In the genomic region with DNA sequence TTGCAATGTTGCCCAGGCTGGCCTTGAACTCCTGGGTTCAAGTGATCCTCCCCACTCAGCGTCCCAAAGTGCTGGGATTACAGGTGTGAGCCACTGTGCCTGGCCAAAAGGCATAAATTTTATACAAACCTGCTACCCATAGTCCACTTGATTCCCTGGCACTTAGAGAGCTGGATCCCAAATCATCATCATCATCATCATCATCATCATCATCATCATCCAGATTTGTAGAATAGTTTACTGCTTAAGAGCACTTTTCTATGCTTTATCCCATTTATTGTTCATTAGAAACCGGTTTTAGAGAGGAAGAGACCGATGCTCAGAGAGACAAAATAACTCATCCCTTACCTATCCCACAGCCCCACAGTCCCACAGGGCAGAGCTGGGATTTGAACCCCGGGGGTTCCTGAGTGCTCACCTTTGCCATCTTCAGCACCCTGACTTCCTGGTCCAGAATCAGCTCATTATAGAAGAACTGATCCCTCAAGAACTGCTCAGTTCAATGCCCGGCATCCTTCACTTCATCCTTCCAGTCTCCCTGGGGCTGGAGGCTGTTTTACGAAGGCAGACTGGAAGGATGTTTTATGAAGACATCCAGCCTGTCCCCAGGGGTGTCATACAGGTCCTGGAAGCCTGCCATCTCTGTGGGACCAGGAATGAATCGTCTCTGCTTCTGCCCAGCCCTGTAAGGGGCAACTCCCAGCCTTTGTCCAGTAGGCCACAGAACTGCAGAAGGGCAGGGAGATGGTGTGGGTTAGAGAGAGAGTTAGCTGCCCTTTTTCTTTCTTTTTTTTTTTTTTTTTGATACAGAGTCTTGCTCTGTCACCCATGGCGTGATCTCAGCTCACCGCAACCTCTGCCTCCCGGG, we compare ENCODE assay signal across 11 cellular contexts. TPM values are rescaled to one million over a fixed set of nuclear protein-coding genes. Genes with fewer than 3 reads are reported as not detected.
A peak's percentile ranks its signal among the peaks of the same experiment; 100 is the strongest.
DNase-seq lines count a peak whose midpoint lies in the region; ATAC-seq and TF ChIP-seq lines count a peak whose summit lies in the region.
"Had no signal": no experiment of that assay in that cellular context is flagged by ENCODE, and none has a peak within 500 bp of the region (broad histone marks: within the 10 kb centered on the region; RNA-seq: fewer than 3 reads in every experiment).

No MANE protein-coding gene starts in this region.

- no peak overlapping the region for H3K14ac ChIP-seq in neuronal stem cell (ENCODE audit: low read length)

- no peaks in the 10 kb centered on the region for H3K36me3 ChIP-seq in neuronal stem cell (replicated peaks in 1 of 2; ENCODE audit: control insufficient read depth in 2 of 2, insufficient read depth in 2 of 2, low read length in 2 of 2)

- H3K4ac ChIP-seq in neuronal stem cell (ENCODE audit: low read length), result no peak overlapping the region

- no peak for TF ChIP-seq CTCF in GM20000 (IDR thresholded peaks at IDR 0.05; ENCODE audit: extremely low read depth, missing control alignments)

- H2AK5ac ChIP-seq in neuronal stem cell (ENCODE audit: low read depth, low read length), result no peak overlapping the region

- no peak overlapping the region for H4K91ac ChIP-seq in neuronal stem cell (ENCODE audit: low read depth, low read length, poor library complexity)

- H3K27ac ChIP-seq in neuronal stem cell (replicated peaks; ENCODE audit: low read length), result no peak overlapping the region
- H3K27ac ChIP-seq: VCaP had no signal

- WGBS in neuronal stem cell (ENCODE audit: extremely low coverage in 2 of 2, insufficient read length in 2 of 2, insufficient replicate concordance in 1 of 2), 2 donors, result no CpG with 5 or more reads among the region's 10 CpGs

- no peak overlapping the region for H4K8ac ChIP-seq in neuronal stem cell (ENCODE audit: low read depth, low read length)

- H3K36me3 Mint-ChIP-seq in activated T-helper 1 cell treated with anti-CD3 and anti-CD28 coated beads, Interleukin-12 subunit alpha, Interleukin-12 subunit beta, Interleukin-2, Interleukin-4 antibody, amounts not matched to agents 30 ng/mL and 10 ng/mL and 1 ng/mL, durations not matched to agents 14 hours and 24 hours and 36 hours (ENCODE audit: low read depth), result no peaks in the 10 kb centered on the region

- ATAC-seq in GM18511 (IDR thresholded peaks at IDR 0.05; ENCODE audit: unreplicated experiment) (peak; percentile 6), HG02571 (IDR thresholded peaks at IDR 0.05; ENCODE audit: unreplicated experiment) (peak; percentile 3), HG03108 (IDR thresholded peaks at IDR 0.05; ENCODE audit: unreplicated experiment) (no peak), GM21360 (IDR thresholded peaks at IDR 0.05; ENCODE audit: unreplicated experiment) (no peak)

- no peak overlapping the region for H3K23ac ChIP-seq in neuronal stem cell (ENCODE audit: low read depth, low read length, poor library complexity)

- H2BK120ac ChIP-seq in neuronal stem cell (ENCODE audit: low read depth, low read length), result peak overlapping the region; percentile 72

- H3K4me1 Mint-ChIP-seq in activated T-helper 1 cell treated with anti-CD3 and anti-CD28 coated beads, Interleukin-12 subunit alpha, Interleukin-12 subunit beta, Interleukin-2, Interleukin-4 antibody, amounts not matched to agents 30 ng/mL and 10 ng/mL and 1 ng/mL, durations not matched to agents 14 hours and 24 hours and 36 hours (ENCODE audit: low read depth), result peaks cover 22% of the 10 kb centered on the region

- no peak overlapping the region for H3K9ac ChIP-seq in neuronal stem cell (ENCODE audit: low read depth, low read length, poor library complexity)

- H2BK15ac ChIP-seq in neuronal stem cell (ENCODE audit: low read length), result no peak overlapping the region

- H3K4me3 ChIP-seq in neuronal stem cell (ENCODE audit: low read length in 2 of 2), result no peak overlapping the region

- H3K27ac Mint-ChIP-seq in activated T-helper 1 cell treated with anti-CD3 and anti-CD28 coated beads, Interleukin-12 subunit alpha, Interleukin-12 subunit beta, Interleukin-2, Interleukin-4 antibody, amounts not matched to agents 30 ng/mL and 10 ng/mL and 1 ng/mL, durations not matched to agents 14 hours and 24 hours and 36 hours, result peak overlapping the region; percentile 93

- no peak overlapping the region for H2BK12ac ChIP-seq in neuronal stem cell (ENCODE audit: low read length)

- no peak for DNase-seq in activated T-helper 1 cell treated with anti-CD3 and anti-CD28 coated beads, Interleukin-12 subunit alpha, Interleukin-12 subunit beta, Interleukin-2, Interleukin-4 antibody, amounts not matched to agents 30 ng/mL and 10 ng/mL and 1 ng/mL, durations not matched to agents 14 hours and 24 hours and 36 hours (ENCODE audit: low spot score)
- DNase-seq in neuronal stem cell (ENCODE audit: low spot score), result no peak
- no peak for DNase-seq in AG08395 (ENCODE audit: low spot score)
- no peak for DNase-seq in GM20000 (ENCODE audit: low spot score)
- DNase-seq: NCI-H345, retina had no signal

- H3K4me1 ChIP-seq in neuronal stem cell (ENCODE audit: control insufficient read depth in 2 of 2, insufficient read depth in 1 of 2, low read depth in 1 of 2, low read length in 2 of 2), result no peaks in the 10 kb centered on the region

- no peak overlapping the region for H3K4me2 ChIP-seq in neuronal stem cell (ENCODE audit: insufficient read depth, low read length, poor library complexity, severe bottlenecking)

- H2AFZ ChIP-seq in neuronal stem cell (ENCODE audit: low read length), result no peak overlapping the region

- H3K27me3 Mint-ChIP-seq in activated T-helper 1 cell treated with anti-CD3 and anti-CD28 coated beads, Interleukin-12 subunit alpha, Interleukin-12 subunit beta, Interleukin-2, Interleukin-4 antibody, amounts not matched to agents 30 ng/mL and 10 ng/mL and 1 ng/mL, durations not matched to agents 14 hours and 24 hours and 36 hours (ENCODE audit: insufficient read depth), result peaks cover 2% of the 10 kb centered on the region

- no peaks in the 10 kb centered on the region for H3K9me3 Mint-ChIP-seq in activated T-helper 1 cell treated with anti-CD3 and anti-CD28 coated beads, Interleukin-12 subunit alpha, Interleukin-12 subunit beta, Interleukin-2, Interleukin-4 antibody, amounts not matched to agents 30 ng/mL and 10 ng/mL and 1 ng/mL, durations not matched to agents 14 hours and 24 hours and 36 hours

- peaks cover 0 to 5% (median 0%) of the 10 kb centered on the region in 3 experiments for H3K27me3 ChIP-seq in neuronal stem cell (ENCODE audit: control insufficient read depth in 3 of 3, insufficient read depth in 3 of 3, low read depth in 1 of 3, low read length in 3 of 3)

- no peak overlapping the region for H2BK5ac ChIP-seq in neuronal stem cell (ENCODE audit: low read length)

- H3K4me3 Mint-ChIP-seq in activated T-helper 1 cell treated with anti-CD3 and anti-CD28 coated beads, Interleukin-12 subunit alpha, Interleukin-12 subunit beta, Interleukin-2, Interleukin-4 antibody, amounts not matched to agents 30 ng/mL and 10 ng/mL and 1 ng/mL, durations not matched to agents 14 hours and 24 hours and 36 hours, result peak overlapping the region; percentile 74

- intact Hi-C loops in activated T-helper 1 cell treated with anti-CD3 and anti-CD28 coated beads, Interleukin-12 subunit alpha, Interleukin-12 subunit beta, Interleukin-2, Interleukin-4 antibody, amounts not matched to agents 30 ng/mL and 10 ng/mL and 1 ng/mL, durations not matched to agents 14 hours and 24 hours and 36 hours (cut with micrococcal nuclease), result no loop called here

- no peaks in the 10 kb centered on the region for H3K79me1 ChIP-seq in neuronal stem cell (ENCODE audit: low read depth, low read length)

- no peaks in the 10 kb centered on the region for H3K9me3 ChIP-seq in neuronal stem cell (replicated peaks in 1 of 2; ENCODE audit: control insufficient read depth in 2 of 2, insufficient read depth in 1 of 2, low read depth in 1 of 2, low read length in 2 of 2)

- no peak overlapping the region for H3K18ac ChIP-seq in neuronal stem cell (ENCODE audit: low read length)

RNA-seq across cellular contexts. Expression of gene OASL, which starts 20.2 kb away (rescaled TPM):
- total RNA-seq in activated T-helper 1 cell treated with anti-CD3 and anti-CD28 coated beads, Interleukin-12 subunit alpha, Interleukin-12 subunit beta, Interleukin-2, Interleukin-4 antibody, amounts not matched to agents 30 ng/mL and 10 ng/mL and 1 ng/mL, durations not matched to agents 14 hours and 24 hours and 36 hours, result 2.4 and 3.1 TPM in 2 replicates
- polyA plus RNA-seq in neuronal stem cell (2013, experiment 1 of 2), result not detected
- not detected for polyA plus RNA-seq in neuronal stem cell (2013, experiment 2 of 2)

RNA-seq across cellular contexts. Expression of gene C12orf43, which starts 43.0 kb away (rescaled TPM):
- 34.6 and 35.3 TPM in 2 replicates for total RNA-seq in activated T-helper 1 cell treated with anti-CD3 and anti-CD28 coated beads, Interleukin-12 subunit alpha, Interleukin-12 subunit beta, Interleukin-2, Interleukin-4 antibody, amounts not matched to agents 30 ng/mL and 10 ng/mL and 1 ng/mL, durations not matched to agents 14 hours and 24 hours and 36 hours
- 15.4 TPM for polyA plus RNA-seq in neuronal stem cell (2013, experiment 1 of 2)
- 16.6 TPM for polyA plus RNA-seq in neuronal stem cell (2013, experiment 2 of 2)

Comparison
In these comparisons a context has a peak if more than half of its experiments do, and no peak if none do; other contexts are left out.
1. ATAC-seq: peak in GM18511 (single experiment) and HG02571 (single experiment); none in HG03108 (single experiment) and GM21360 (single experiment).